9 cellular contexts compared by ENCODE assay signal in the genomic region with DNA sequence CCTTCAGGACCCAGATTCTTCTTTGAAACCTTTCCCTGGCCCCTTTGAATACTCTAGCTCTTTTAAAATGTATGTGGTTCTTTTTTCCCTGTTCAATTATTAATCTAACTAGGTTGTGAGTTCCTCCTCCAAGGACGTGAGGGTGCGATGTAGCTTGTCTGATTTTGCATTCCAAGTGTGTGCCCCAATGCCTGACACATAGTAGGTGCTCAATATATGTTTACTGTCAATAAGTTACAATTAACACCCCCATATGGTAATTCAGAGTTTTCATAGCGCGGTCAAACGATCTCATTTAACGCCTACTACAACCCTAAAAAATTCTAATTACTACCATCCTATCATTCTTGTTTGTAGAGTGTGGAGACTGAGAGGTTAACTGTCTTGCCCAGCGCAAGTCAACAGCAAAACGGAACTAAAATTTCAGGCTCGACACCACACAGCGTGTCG. TPM values are rescaled to one million over a fixed set of nuclear protein-coding genes. Genes with fewer than 3 reads are reported as not detected.
DNase-seq lines count a peak whose midpoint lies in the region; ATAC-seq and TF ChIP-seq lines count a peak whose summit lies in the region.
"Had no signal": no experiment of that assay in that cellular context is flagged by ENCODE, and none has a peak within 500 bp of the region (broad histone marks: within the 10 kb centered on the region; RNA-seq: fewer than 3 reads in every experiment).

No MANE protein-coding gene starts in this region.

- H3K27me3 ChIP-seq in right atrium auricular region, result no peaks in the 10 kb centered on the region
- H3K27me3 ChIP-seq: foreskin keratinocyte had no signal

- H3K27ac ChIP-seq in right atrium auricular region (peak overlapping the region; percentile 92 to 95), mesodermal cell (ENCODE audit: low read depth, low read length, severe bottlenecking) (no peak overlapping the region)

- intact Hi-C loops in Right ventricle myocardium superior (cut with DNase I), result no loop called here

- peaks cover 0 to 2% (median 0%) of the 10 kb centered on the region in 5 experiments for H3K9me3 Mint-ChIP-seq in brain

- H3K4me1 Mint-ChIP-seq in brain, result peaks cover 38% of the 10 kb centered on the region

- no peak for ATAC-seq in Right ventricle myocardium superior (ENCODE audit: poor library complexity)
- ATAC-seq in HG03175 (IDR thresholded peaks at IDR 0.05; ENCODE audit: unreplicated experiment), result no peak
- no peak for ATAC-seq in GM18867 (IDR thresholded peaks at IDR 0.05; ENCODE audit: unreplicated experiment)

- no peak for DNase-seq in right atrium auricular region (ENCODE audit: low spot score)
- DNase-seq in Right ventricle myocardium superior, result no peak
- no peak for DNase-seq in GM19240 (ENCODE audit: insufficient read length, low spot score)
- DNase-seq in NCI-H446 (lab: John Stamatoyannopoulos, UW), result no peak

- H3K27ac Mint-ChIP-seq in brain, result peak overlapping the region; percentile 83 to 95 (median 91)

- H3K27me3 Mint-ChIP-seq in brain, result peaks cover 24% of the 10 kb centered on the region

- H3K36me3 Mint-ChIP-seq in brain, result no peaks in the 10 kb centered on the region

- H3K4me1 ChIP-seq in right atrium auricular region, result peaks cover 0 to 34% of the 10 kb centered on the region in 2 donors
- H3K4me1 ChIP-seq in mesodermal cell (ENCODE audit: control insufficient read depth, insufficient read depth, low read length, poor library complexity, severe bottlenecking), result peaks cover 6% of the 10 kb centered on the region

- WGBS in mesodermal cell (ENCODE audit: insufficient coverage in 2 of 2), 2 experiments, result 2 to 15% methylated on average over 3 to 5 of the region's 11 CpGs

- H3K4me3 Mint-ChIP-seq in brain, result peak overlapping the region; percentile 90 to 100 (median 94)

- H3K9me3 ChIP-seq in right atrium auricular region (no peaks in the 10 kb centered on the region), mesodermal cell (ENCODE audit: control insufficient read depth, low read length) (no peaks in the 10 kb centered on the region)

- peak overlapping the region; percentile 14 to 95 for H3K4me3 ChIP-seq in right atrium auricular region
- H3K4me3 ChIP-seq in mesodermal cell (ENCODE audit: extremely low read depth, insufficient read depth, low read length, poor library complexity, severe bottlenecking), result peak overlapping the region; percentile 90

- H3K36me3 ChIP-seq in right atrium auricular region, result no peaks in the 10 kb centered on the region
- no peaks in the 10 kb centered on the region for H3K36me3 ChIP-seq in mesodermal cell (ENCODE audit: control insufficient read depth, insufficient read depth, low read length)

- TF ChIP-seq CTCF in right atrium auricular region (IDR thresholded peaks at IDR 0.05) (no peak), brain (conservative IDR thresholded peaks at IDR 0.05) (no peak)

RNA-seq across cellular contexts. Expression of a gene that starts 0.5 kb away (rescaled TPM):
- total RNA-seq in right atrium auricular region (10 to 100 TPM; 21.8 to 30.4 TPM), Right ventricle myocardium superior (47.2 TPM)
- 3.8 TPM for polyA plus RNA-seq in brain (ENCODE audit: insufficient read depth, low read depth, low replicate concordance)
- polyA plus RNA-seq in mesodermal cell (2013, experiment 1 of 2), result 14.8 TPM
- polyA plus RNA-seq in mesodermal cell (2013, experiment 2 of 2), result 15.3 TPM
